ENCODE assay signal across 2 cellular contexts in genomic region chr15:98855815-98856539, GRCh38.
TF ChIP-seq lines count a peak whose summit lies in the region.

No MANE protein-coding gene starts in this region.

TF ChIP-seq in IMR-90, 13 proteins besides CTCF, POLR2A, EP300 and RAD21:
- TF ChIP-seq CHD1 (IDR thresholded peaks at IDR 0.05; ENCODE audit: low read depth, low read length): no peak
- TF ChIP-seq SMC3 (IDR thresholded peaks at IDR 0.05; ENCODE audit: low read depth, low read length): no peak
- TF ChIP-seq CEBPB (IDR thresholded peaks at IDR 0.05; ENCODE audit: low read depth, low read length): no peak
- TF ChIP-seq BHLHE40 (IDR thresholded peaks at IDR 0.05; ENCODE audit: low read depth, low read length): no peak
- no peak for TF ChIP-seq NFE2L2 (IDR thresholded peaks at IDR 0.05; ENCODE audit: low read depth, low read length)
- no peak for TF ChIP-seq MAZ (IDR thresholded peaks at IDR 0.05; ENCODE audit: borderline replicate concordance, low read depth, low read length)
- TF ChIP-seq RFX5 (IDR thresholded peaks at IDR 0.05; ENCODE audit: low read depth, low read length): no peak
- TF ChIP-seq FOS (IDR thresholded peaks at IDR 0.05; ENCODE audit: low read depth, low read length): no peak

TF ChIP-seq in H1, 55 proteins besides CTCF, POLR2A, EP300 and RAD21:
- no peak for TF ChIP-seq ZNF274 (IDR thresholded peaks at IDR 0.05; ENCODE audit: borderline replicate concordance, extremely low read depth, low read length)
- TF ChIP-seq CHD7 (IDR thresholded peaks at IDR 0.05; ENCODE audit: insufficient replicate concordance, low read length): no peak
- no peak for TF ChIP-seq RFX5 (IDR thresholded peaks at IDR 0.05; ENCODE audit: borderline replicate concordance, low read depth, low read length)
- no peak for TF ChIP-seq SIN3A (conservative IDR thresholded peaks at IDR 0.05 in 1 of 2, IDR thresholded peaks at IDR 0.05 in 1 of 2; ENCODE audit: low read depth in 1 of 2, low read length in 2 of 2)
- no peak for TF ChIP-seq CEBPB (IDR thresholded peaks at IDR 0.05; ENCODE audit: low read depth, low read length)
- no peak for TF ChIP-seq TAF1 (IDR thresholded peaks at IDR 0.05; ENCODE audit: low read depth, low read length)
- no peak for TF ChIP-seq EZH2 (IDR thresholded peaks at IDR 0.05; ENCODE audit: low read depth, low read length, severe bottlenecking)
- no peak for TF ChIP-seq ASH2L (IDR thresholded peaks at IDR 0.05; ENCODE audit: low read length)
- TF ChIP-seq MAX (IDR thresholded peaks at IDR 0.05): no peak
- TF ChIP-seq TBP (IDR thresholded peaks at IDR 0.05; ENCODE audit: low read depth, low read length): no peak
- no peak for TF ChIP-seq CREB1 (IDR thresholded peaks at IDR 0.05)
- no peak for TF ChIP-seq RNF2 (IDR thresholded peaks at IDR 0.05; ENCODE audit: borderline replicate concordance, low read depth, low read length, missing control alignments, poor library complexity, severe bottlenecking)
